ENCODE assay signal across 8 cellular contexts in genomic region chr3:182979719-182980191, GRCh38. TPM values are rescaled to one million over a fixed set of nuclear protein-coding genes. Genes with fewer than 3 reads are reported as not detected.
DNase-seq lines count a peak whose midpoint lies in the region; ATAC-seq and TF ChIP-seq lines count a peak whose summit lies in the region.

No MANE protein-coding gene starts in this region.

- H3K36me3 ChIP-seq in adipocyte (ENCODE audit: control insufficient read depth, insufficient read depth, low read length, severe bottlenecking), result no peaks in the 10 kb centered on the region
- H3K36me3 ChIP-seq in hepatocyte (replicated peaks; ENCODE audit: insufficient read depth, low read depth), result no peaks in the 10 kb centered on the region

- no peaks in the 10 kb centered on the region for H3K9me2 ChIP-seq in hepatocyte (replicated peaks; ENCODE audit: insufficient read depth)

- H3K9me3 ChIP-seq in adipocyte (ENCODE audit: control insufficient read depth, low read length) (no peaks in the 10 kb centered on the region), hepatocyte (ENCODE audit: low read depth) (no peaks in the 10 kb centered on the region)

- peak; percentile 25 for DNase-seq in 8988T
- peak; percentile 58 for DNase-seq in GM10266 (ENCODE audit: extremely low spot score)
- DNase-seq in NOMO-1 (lab: John Stamatoyannopoulos, UW; ENCODE audit: unreplicated experiment in 2 of 2), result peak; percentile 74 to 76
- peak; percentile 61 for DNase-seq in adipocyte (ENCODE audit: low read depth)
- peak; percentile 55 for DNase-seq in hepatocyte (ENCODE audit: low spot score)
- peak; percentile 43 for DNase-seq in putamen (ENCODE audit: low spot score)
- DNase-seq in T1000 (lab: John Stamatoyannopoulos, UW), result no peak

- no peaks in the 10 kb centered on the region for H3K27me3 ChIP-seq in adipocyte (replicated peaks; ENCODE audit: control insufficient read depth, insufficient read depth, low read length)
- H3K27me3 ChIP-seq in hepatocyte, result no peaks in the 10 kb centered on the region

- H3K79me2 ChIP-seq in hepatocyte, result peaks cover 53% of the 10 kb centered on the region

- WGBS in hepatocyte (ENCODE audit: low lambda C conversion rate, missing lambda C conversion rate), result under 1% methylated on average over 11 of the region's 29 CpGs

- peak overlapping the region; percentile 77 for H3K27ac ChIP-seq in hepatocyte

- peak overlapping the region; percentile 92 for H3K4me2 ChIP-seq in hepatocyte

- H3K4me3 ChIP-seq in adipocyte (ENCODE audit: low read length), result peak overlapping the region; percentile 94
- H3K4me3 ChIP-seq in hepatocyte, result peak overlapping the region; percentile 94

- H2AFZ ChIP-seq in hepatocyte, result peak overlapping the region; percentile 93

- TF ChIP-seq CTCF in GM10266 (IDR thresholded peaks at IDR 0.05; ENCODE audit: control insufficient read depth, insufficient read depth, low read depth, missing control alignments) (no peak), hepatocyte (IDR thresholded peaks at IDR 0.05; ENCODE audit: poor library complexity) (no peak)

- peaks cover 25% of the 10 kb centered on the region for H4K20me1 ChIP-seq in hepatocyte (ENCODE audit: insufficient read depth, poor library complexity, severe bottlenecking)

- peak; percentile 10 for ATAC-seq in HG02981 (IDR thresholded peaks at IDR 0.05; ENCODE audit: unreplicated experiment)

- H3K4me1 ChIP-seq in adipocyte (ENCODE audit: control insufficient read depth, insufficient read depth, low read length) (peaks cover 30% of the 10 kb centered on the region), hepatocyte (ENCODE audit: insufficient read depth) (peaks cover 12% of the 10 kb centered on the region)

- peak overlapping the region; percentile 89 for H3K9ac ChIP-seq in adipocyte (ENCODE audit: low read length)

RNA-seq across cellular contexts. Expression of gene DCUN1D1, which starts 0.6 kb away (rescaled TPM):
- total RNA-seq in hepatocyte, result 41.5 and 49.2 TPM in 2 replicates
- polyA plus RNA-seq in hepatocyte, result 22.2 and 23.8 TPM in 2 replicates
